10 cellular contexts compared by ENCODE assay signal in the genomic region with DNA sequence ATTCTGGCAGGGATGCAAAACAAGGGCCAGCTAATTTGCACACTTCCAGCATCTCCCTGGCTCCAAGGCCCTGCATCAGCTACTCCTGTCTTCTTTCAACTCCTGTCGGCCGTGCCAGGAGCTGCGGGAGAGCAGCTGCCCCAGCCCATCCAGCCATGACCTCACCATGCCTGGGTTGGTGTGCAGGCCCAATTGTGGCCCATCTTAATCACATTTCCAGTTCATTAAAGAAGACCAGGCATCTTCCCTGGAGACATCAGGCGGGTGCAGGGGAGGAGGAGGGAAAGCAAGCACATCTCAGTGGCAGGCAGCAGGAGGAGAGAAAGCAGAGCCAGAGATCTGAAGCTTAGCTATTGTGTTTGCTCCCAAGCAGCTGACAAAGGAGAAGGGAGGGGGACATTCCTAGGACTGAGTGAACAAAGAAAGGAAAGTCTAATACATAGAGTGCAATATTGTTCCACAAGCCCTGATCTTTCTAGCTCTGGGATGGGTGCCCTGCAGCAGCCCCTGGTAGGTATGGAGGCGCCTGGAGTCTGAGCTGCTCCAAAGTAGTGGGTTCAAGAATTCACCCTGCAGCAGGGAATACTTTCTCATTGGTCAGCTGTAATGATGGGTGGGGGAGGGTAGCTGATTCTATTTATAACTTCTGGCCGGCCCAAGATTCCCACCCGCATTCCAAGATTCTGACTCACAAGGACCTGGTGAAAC. TPM values are rescaled to one million over a fixed set of nuclear protein-coding genes. Genes with fewer than 3 reads are reported as not detected.
DNase-seq lines count a peak whose midpoint lies in the region; ATAC-seq and TF ChIP-seq lines count a peak whose summit lies in the region.
"Had no signal": no experiment of that assay in that cellular context is flagged by ENCODE, and none has a peak within 500 bp of the region (broad histone marks: within the 10 kb centered on the region; RNA-seq: fewer than 3 reads in every experiment).

No MANE protein-coding gene starts in this region.

- H3K9me3 ChIP-seq in endodermal cell (ENCODE audit: control insufficient read depth, low read length) (no peaks in the 10 kb centered on the region), upper lobe of left lung (no peaks in the 10 kb centered on the region)
- H3K9me3 ChIP-seq: Peyer's patch had no signal

- H3K36me3 ChIP-seq in endodermal cell (ENCODE audit: control insufficient read depth, insufficient read depth, low read length) (peaks cover 10% of the 10 kb centered on the region), upper lobe of left lung (peaks cover 0 to 20% (median 0%) of the 10 kb centered on the region in 4 donors)
- H3K36me3 ChIP-seq: Peyer's patch had no signal

- peak overlapping the region; percentile 96 for H3K27ac ChIP-seq in endodermal cell (ENCODE audit: low read depth, low read length)
- H3K27ac ChIP-seq in upper lobe of left lung, result peak overlapping the region; percentile 21 to 44 (median 36)
- H3K27ac ChIP-seq in coronary artery, result peak overlapping the region in 1 of 2 donors; percentile 34

- ATAC-seq in left lobe of liver (no peak), upper lobe of left lung (ENCODE audit: low FRiP score in 2 of 2) (peak in 1 of 2 donors; percentile 5)
- ATAC-seq: naive thymus-derived CD4-positive, alpha-beta T cell had no signal

- WGBS in endodermal cell (ENCODE audit: insufficient coverage in 1 of 2, insufficient read length in 1 of 2), 2 experiments, result 39 to 48% methylated on average over 2 to 7 of the region's 7 CpGs
- 47 to 57% methylated on average over 4 to 7 of the region's 7 CpGs for WGBS in upper lobe of left lung, 2 donors

- no peak overlapping the region for H3K4me3 ChIP-seq in endodermal cell (ENCODE audit: low read length)
- H3K4me3 ChIP-seq in upper lobe of left lung, result no peak overlapping the region
- no peak overlapping the region for H3K4me3 ChIP-seq in coronary artery
- H3K4me3 ChIP-seq: Peyer's patch had no signal

- H3K9me3 Mint-ChIP-seq in endodermal cell (no peaks in the 10 kb centered on the region), CD14-positive monocyte (no peaks in the 10 kb centered on the region)
- H3K9me3 Mint-ChIP-seq: activated naive CD4-positive, alpha-beta T cell treated with anti-CD3 and anti-CD28 coated beads, Interleukin-2, amount 50 U/mL, for 24 hours; naive thymus-derived CD4-positive, alpha-beta T cell had no signal

- H3K4me1 Mint-ChIP-seq in endodermal cell (peaks cover 42% of the 10 kb centered on the region), CD14-positive monocyte (peaks cover 20% of the 10 kb centered on the region)
- H3K4me1 Mint-ChIP-seq: activated naive CD4-positive, alpha-beta T cell treated with anti-CD3 and anti-CD28 coated beads, Interleukin-2, amount 50 U/mL, for 24 hours had no signal

- H3K36me3 Mint-ChIP-seq in endodermal cell (ENCODE audit: low read depth), result peaks cover 72% of the 10 kb centered on the region
- H3K36me3 Mint-ChIP-seq in CD14-positive monocyte, result no peaks in the 10 kb centered on the region
- H3K36me3 Mint-ChIP-seq: activated naive CD4-positive, alpha-beta T cell treated with anti-CD3 and anti-CD28 coated beads, Interleukin-2, amount 50 U/mL, for 24 hours; naive thymus-derived CD4-positive, alpha-beta T cell had no signal

- H3K27me3 ChIP-seq in endodermal cell (ENCODE audit: control insufficient read depth, insufficient read depth, low read length, poor library complexity, severe bottlenecking) (no peaks in the 10 kb centered on the region), upper lobe of left lung (no peaks in the 10 kb centered on the region)
- H3K27me3 ChIP-seq: Peyer's patch had no signal

- H3K27ac Mint-ChIP-seq in endodermal cell (peak overlapping the region; percentile 94), CD14-positive monocyte (peak overlapping the region in 1 of 7 donors; percentile 4)
- H3K27ac Mint-ChIP-seq: activated naive CD4-positive, alpha-beta T cell treated with anti-CD3 and anti-CD28 coated beads, Interleukin-2, amount 50 U/mL, for 24 hours had no signal

- peaks cover 23% of the 10 kb centered on the region for H3K4me1 ChIP-seq in endodermal cell (ENCODE audit: control insufficient read depth, insufficient read depth, low read length)
- H3K4me1 ChIP-seq in upper lobe of left lung, result peaks cover 27 to 41% (median 31%) of the 10 kb centered on the region in 4 donors

- no peaks in the 10 kb centered on the region for H3K27me3 Mint-ChIP-seq in endodermal cell (ENCODE audit: insufficient read depth)
- peaks cover 3 to 5% (median 5%) of the 10 kb centered on the region in 3 donors for H3K27me3 Mint-ChIP-seq in CD14-positive monocyte (ENCODE audit: low read depth in 3 of 3)
- H3K27me3 Mint-ChIP-seq: activated naive CD4-positive, alpha-beta T cell treated with anti-CD3 and anti-CD28 coated beads, Interleukin-2, amount 50 U/mL, for 24 hours had no signal

- TF ChIP-seq CTCF in endodermal cell (conservative IDR thresholded peaks at IDR 0.05) (peak; percentile 56), upper lobe of left lung (IDR thresholded peaks at IDR 0.05) (peak in 1 of 6 experiments; percentile 18), coronary artery (IDR thresholded peaks at IDR 0.05) (no peak), CD14-positive monocyte (IDR thresholded peaks at IDR 0.05) (no peak)

- no peak for TF ChIP-seq EP300 in upper lobe of left lung (IDR thresholded peaks at IDR 0.05)

- H3K4me3 Mint-ChIP-seq in endodermal cell (no peak overlapping the region), CD14-positive monocyte (no peak overlapping the region)
- H3K4me3 Mint-ChIP-seq: activated naive CD4-positive, alpha-beta T cell treated with anti-CD3 and anti-CD28 coated beads, Interleukin-2, amount 50 U/mL, for 24 hours; naive thymus-derived CD4-positive, alpha-beta T cell had no signal

- H3K9ac ChIP-seq in endodermal cell (ENCODE audit: extremely low read depth, low read length, poor library complexity, severe bottlenecking), result peak overlapping the region; percentile 70

- intact Hi-C loops in CD14-positive monocyte (cut with micrococcal nuclease), result no loop called here

- DNase-seq in M059J (ENCODE audit: low read depth) (peak; percentile 90), endodermal cell (peak; percentile 94), left lobe of liver (ENCODE audit: low spot score) (peak; percentile 24), upper lobe of left lung (peak in 1 of 2 donors; percentile 28), GDM1 (lab: John Stamatoyannopoulos, UW) (no peak), coronary artery (ENCODE audit: low spot score) (no peak), CD14-positive monocyte (ENCODE audit: low spot score) (no peak)
- DNase-seq: naive thymus-derived CD4-positive, alpha-beta T cell had no signal

- TF ChIP-seq POLR2A in upper lobe of left lung (IDR thresholded peaks at IDR 0.05), result no peak

RNA-seq across cellular contexts. Expression of a gene that starts 40.1 kb away (rescaled TPM):
- total RNA-seq in M059J (2014; rRNA removed; shearing (Covaris generic)), result 0.05 TPM in 1 of 2 replicates, not detected in the other
- total RNA-seq in endodermal cell (100 to 1,000 TPM; 248 to 476 TPM), left lobe of liver (6.4 TPM), upper lobe of left lung (100 to 1,000 TPM; 292 to 543 (median 360) TPM)
- polyA plus RNA-seq in endodermal cell (2013, experiment 1 of 2), result 2.9 TPM
- polyA plus RNA-seq in endodermal cell (2013, experiment 2 of 2), result 4.7 TPM
- under 1 TPM; 0.17 to 0.48 TPM for polyA plus RNA-seq in CD14-positive monocyte
- polyA plus RNA-seq: naive thymus-derived CD4-positive, alpha-beta T cell had no signal

Comparison
In these comparisons a context has a peak if more than half of its experiments do, and no peak if none do; other contexts are left out.
1. DNase-seq: peak in M059J (single experiment), endodermal cell (single experiment) and left lobe of liver (single experiment); none in GDM1 (single experiment), coronary artery (single experiment) and CD14-positive monocyte (single experiment).
2. RNA of a gene that starts 40.1 kb away (total RNA-seq): 248 to 476 TPM in endodermal cell and 292 to 543 TPM in upper lobe of left lung; 6.4 TPM in left lobe of liver (single experiment) and 0.05 TPM in M059J; every median in the first group is over 10 times any median in the second.